ENCODE assay signal across 1 cellular context in genomic region chr16:85994492-85995433, GRCh38.
TF ChIP-seq lines count a peak whose summit lies in the region.

No MANE protein-coding gene starts in this region.

TF ChIP-seq in GM23338, 12 proteins besides CTCF, POLR2A, EP300 and RAD21 (continued from another document):
- TF ChIP-seq ZNF462 (CRISPR knock-in tag; IDR thresholded peaks at IDR 0.05) = no peak
